28 cellular contexts compared by ENCODE assay signal in the genomic region with DNA sequence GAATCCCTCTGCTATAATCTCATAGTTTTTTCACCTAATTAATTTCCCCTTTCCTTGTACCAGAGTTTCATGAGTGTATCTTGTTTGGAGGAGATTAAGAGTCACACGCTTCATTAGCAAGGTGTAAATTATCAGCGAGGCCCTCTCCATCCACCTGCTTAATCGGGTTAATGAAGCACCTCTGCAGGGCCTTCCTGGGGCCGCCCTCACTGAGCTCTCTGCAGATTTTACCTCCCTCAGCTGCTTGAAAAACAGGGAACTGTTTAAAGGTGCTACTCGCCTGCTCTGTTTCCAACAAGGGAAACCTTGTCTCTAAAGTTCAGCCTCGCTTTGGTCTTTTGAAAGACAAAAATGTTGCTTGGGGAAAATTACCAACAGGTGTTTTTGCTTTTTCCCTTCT. TPM values are rescaled to one million over a fixed set of nuclear protein-coding genes. Genes with fewer than 3 reads are reported as not detected.
"Had no signal": no experiment of that assay in that cellular context is flagged by ENCODE, and none has a peak within 500 bp of the region (broad histone marks: within the 10 kb centered on the region; RNA-seq: fewer than 3 reads in every experiment).

No MANE protein-coding gene starts in this region.

- H3K27ac ChIP-seq: SJSA1 had no signal

- H3K9me3 ChIP-seq: SJSA1 had no signal

- H3K36me3 Mint-ChIP-seq: activated naive CD8-positive, alpha-beta T cell; brain had no signal

- DNase-seq: activated B cell treated with CpG ODN at 0.5 μM for 24 hours; activated CD4-positive, alpha-beta memory T cell treated with anti-CD3 and anti-CD28 coated beads, Interleukin-2, amount 10 ng/mL, durations not matched to agents 7 days and 5 days; activated CD4-positive, alpha-beta T cell treated with anti-CD3 and anti-CD28 coated beads, Interleukin-2, amount 50 U/mL, for 1 hour; activated gamma-delta T cell; activated naive CD4-positive, alpha-beta T cell treated with anti-CD3 and anti-CD28 coated beads for 36 hours; activated T-cell treated with anti-CD3 and anti-CD28 coated beads for 4 hours; activated T-cell treated with anti-CD3 and anti-CD28 coated beads, Interleukin-2, amount 50 U/mL, for 48 hours; amygdala; IMR-90; Kasumi-1; KBM-7; NCI-H1048; NCI-H187; NCI-H2081; NCI-H446; NCI-H526; NK-92 treated with Interleukin-12 subunit alpha and Interleukin-12 subunit beta, amount 100 ng/mL, for 24 hours; PC-3; SHP77 had no signal

- H3K4me3 Mint-ChIP-seq: activated B cell treated with CpG ODN at 0.5 μM for 24 hours; activated CD4-positive, alpha-beta memory T cell treated with anti-CD3 and anti-CD28 coated beads, Interleukin-2, amount 10 ng/mL, durations not matched to agents 7 days and 5 days; activated naive CD4-positive, alpha-beta T cell treated with anti-CD3 and anti-CD28 coated beads for 36 hours; activated naive CD8-positive, alpha-beta T cell; activated T-helper 17 cell treated with anti-CD3 and anti-CD28 coated beads, Interleukin-2, amount 50 U/mL, for 72 hours; brain; central memory CD8-positive, alpha-beta T cell; T-helper 1 cell treated with Interleukin-12 subunit alpha and Interleukin-12 subunit beta and Interleukin-4 antibody, amounts not matched to agents 30 μg/mL and 1 μg/mL, for 36 hours had no signal

- FAIRE-seq: astrocyte, RCC 7860 had no signal

- H3K4me3 ChIP-seq: SJSA1 had no signal

- H3K27ac Mint-ChIP-seq: activated B cell treated with CpG ODN at 0.5 μM for 24 hours; activated CD4-positive, alpha-beta memory T cell treated with anti-CD3 and anti-CD28 coated beads, Interleukin-2, amount 10 ng/mL, durations not matched to agents 7 days and 5 days; activated naive CD4-positive, alpha-beta T cell treated with anti-CD3 and anti-CD28 coated beads for 36 hours; activated naive CD8-positive, alpha-beta T cell; activated T-helper 17 cell treated with anti-CD3 and anti-CD28 coated beads, Interleukin-2, amount 50 U/mL, for 72 hours; brain; T-helper 1 cell treated with Interleukin-12 subunit alpha and Interleukin-12 subunit beta and Interleukin-4 antibody, amounts not matched to agents 30 μg/mL and 1 μg/mL, for 36 hours had no signal

- ATAC-seq: activated T-helper 17 cell treated with anti-CD3 and anti-CD28 coated beads, Interleukin-2, amount 50 U/mL, for 72 hours; PC-3 had no signal

- H3K9me3 Mint-ChIP-seq: activated B cell treated with CpG ODN at 0.5 μM for 24 hours; activated CD4-positive, alpha-beta memory T cell treated with anti-CD3 and anti-CD28 coated beads, Interleukin-2, amount 10 ng/mL, durations not matched to agents 7 days and 5 days; activated naive CD4-positive, alpha-beta T cell treated with anti-CD3 and anti-CD28 coated beads for 36 hours; activated T-helper 17 cell treated with anti-CD3 and anti-CD28 coated beads, Interleukin-2, amount 50 U/mL, for 72 hours; brain; T-helper 1 cell treated with Interleukin-12 subunit alpha and Interleukin-12 subunit beta and Interleukin-4 antibody, amounts not matched to agents 30 μg/mL and 1 μg/mL, for 36 hours had no signal

- H3K4me1 Mint-ChIP-seq: activated B cell treated with CpG ODN at 0.5 μM for 24 hours; activated CD4-positive, alpha-beta memory T cell treated with anti-CD3 and anti-CD28 coated beads, Interleukin-2, amount 10 ng/mL, durations not matched to agents 7 days and 5 days; activated T-helper 17 cell treated with anti-CD3 and anti-CD28 coated beads, Interleukin-2, amount 50 U/mL, for 72 hours; central memory CD8-positive, alpha-beta T cell had no signal

- H3K4me1 ChIP-seq: SJSA1 had no signal

- H3K36me3 ChIP-seq: SJSA1 had no signal

RNA-seq across cellular contexts. Expression of a gene that starts 35.8 kb away (rescaled TPM):
- total RNA-seq: activated B cell treated with CpG ODN at 0.5 μM for 24 hours; activated CD4-positive, alpha-beta memory T cell treated with anti-CD3 and anti-CD28 coated beads, Interleukin-2, amount 10 ng/mL, durations not matched to agents 7 days and 5 days; activated CD8-positive, alpha-beta memory T cell treated with anti-CD3 and anti-CD28 coated beads for 36 hours; activated naive CD4-positive, alpha-beta T cell treated with anti-CD3 and anti-CD28 coated beads for 36 hours; activated T-helper 17 cell treated with anti-CD3 and anti-CD28 coated beads, Interleukin-2, amount 50 U/mL, for 72 hours; IMR-90; PC-3; SJSA1 had no signal
- polyA plus RNA-seq: IMR-90 had no signal
